ENCODE assay signal across 10 cellular contexts in genomic region chr12:571795-572531, GRCh38.
DNase-seq lines count a peak whose midpoint lies in the region; ATAC-seq and TF ChIP-seq lines count a peak whose summit lies in the region.
"Had no signal": no experiment of that assay in that cellular context is flagged by ENCODE, and none has a peak within 500 bp of the region (broad histone marks: within the 10 kb centered on the region; RNA-seq: fewer than 3 reads in every experiment).

No MANE protein-coding gene starts in this region.

- POLR2A ChIA-PET in IMR-90 (lab: Charles Lee; ENCODE audit: unreplicated experiment) = interaction anchor here (0.5 to 1.2 kb wide), 3 partner anchors 179 to 1609 kb away, joined by 3 to 4 read pairs (median 3); partner anchors contain the start of gene KDM5A

- H2BK15ac ChIP-seq in IMR-90 (ENCODE audit: low read depth, low read length) = peak overlapping the region; percentile 1; the same call in 1 of the 3 replicates

- no peak overlapping the region for H3K4me3 ChIP-seq in IMR-90 (ENCODE audit: insufficient read depth, low read depth, low read length)

- peak overlapping the region; percentile 66 for H2BK20ac ChIP-seq in IMR-90 (ENCODE audit: low read depth, low read length)

- 0 out of 2 replicates have a peak, but pooled peaks cover 2% of the 10 kb centered on the region for H3K9me3 ChIP-seq in IMR-90 (ENCODE audit: control insufficient read depth, insufficient read depth, low read length)

- peak; percentile 22 for DNase-seq in ACHN
- DNase-seq in IMR-90 = no peak
- no peak for DNase-seq in effector memory CD8-positive, alpha-beta T cell
- DNase-seq in NCI-H446 treated with DMSO at 0.1 percent for 48 hours (lab: John Stamatoyannopoulos, UW) = no peak
- DNase-seq in pons (ENCODE audit: low spot score) = no peak
- DNase-seq: activated naive CD4-positive, alpha-beta T cell; DND-41 had no signal

- H3K79me1 ChIP-seq in IMR-90 (ENCODE audit: low read depth in 1 of 2, low read length in 2 of 2) = peaks cover 0 to 17% of the 10 kb centered on the region in 2 experiments; a peak in 2 of 4 replicates

- no peaks in the 10 kb centered on the region for H3K9me3 Mint-ChIP-seq in effector memory CD8-positive, alpha-beta T cell
- H3K9me3 Mint-ChIP-seq in nephron = no peaks in the 10 kb centered on the region

- peaks cover 19% of the 10 kb centered on the region for H3K9me1 ChIP-seq in IMR-90 (ENCODE audit: insufficient read depth, low read length)

- no peak overlapping the region for H3K18ac ChIP-seq in IMR-90 (ENCODE audit: low read depth, low read length)

- peak overlapping the region; percentile 77 for H3K4ac ChIP-seq in IMR-90 (ENCODE audit: low read depth, low read length)

- ATAC-seq in IMR-90 (ENCODE audit: low read depth) (peak; percentile 2), GM18511 (IDR thresholded peaks at IDR 0.05; ENCODE audit: unreplicated experiment) (no peak), GM18907 (IDR thresholded peaks at IDR 0.05; ENCODE audit: unreplicated experiment) (no peak)
- no peak for ATAC-seq in effector memory CD8-positive, alpha-beta T cell (replicated peaks)

- H2BK5ac ChIP-seq in IMR-90 (ENCODE audit: low read depth, low read length, poor library complexity, severe bottlenecking) = peak overlapping the region; percentile 30

- peak overlapping the region; percentile 66 for H2BK120ac ChIP-seq in IMR-90 (ENCODE audit: low read depth, low read length)

- in situ Hi-C loops in ACHN (cut with HindIII; ENCODE audit: low pct_ligation_motif_present, low pct_unique_long_range_greater_than_20kb, low sequenced_read_pairs) (no loop called here), IMR-90 (cut with MboI; ENCODE audit: low sequenced_read_pairs) (loop anchor here (5.0 to 10.0 kb wide), 3 partner anchors 240 to 1013 kb away; no protein-coding TSS in a partner anchor)

- peak overlapping the region; percentile 86 for H2AK9ac ChIP-seq in IMR-90 (replicated peaks; ENCODE audit: low read depth, low read length, poor library complexity)

- H4K91ac ChIP-seq in IMR-90 (ENCODE audit: insufficient read depth, low read depth, low read length) = peak overlapping the region; percentile 47

- peak overlapping the region in 1 of 2 experiments; percentile 54; a peak in 2 of 4 replicates for H4K8ac ChIP-seq in IMR-90 (ENCODE audit: low read depth in 2 of 2, low read length in 2 of 2)

- no peak for TF ChIP-seq RAD21 in IMR-90 (IDR thresholded peaks at IDR 0.05; ENCODE audit: low read length)

- no peaks in the 10 kb centered on the region for H4K20me1 ChIP-seq in IMR-90 (ENCODE audit: insufficient read depth, low read length)

- H2AK5ac ChIP-seq in IMR-90 (ENCODE audit: low read depth, low read length) = peak overlapping the region; percentile 66

- no peaks in the 10 kb centered on the region for H3K36me3 Mint-ChIP-seq in effector memory CD8-positive, alpha-beta T cell (ENCODE audit: insufficient read depth)
- H3K36me3 Mint-ChIP-seq in nephron (ENCODE audit: low read depth) = no peaks in the 10 kb centered on the region

- intact Hi-C loops in IMR-90 (cut with micrococcal nuclease) = loop anchor here (5.0 to 10.0 kb wide), 3 partner anchors 283 to 520 kb away; no protein-coding TSS in a partner anchor

- no peak overlapping the region for H3K4me2 ChIP-seq in IMR-90 (ENCODE audit: low read depth, low read length)

- H3K4me1 ChIP-seq in IMR-90 (ENCODE audit: control insufficient read depth, insufficient read depth, low read length) = peaks cover 17% of the 10 kb centered on the region

- no TSS peak for BruUV-seq in IMR-90 (replicated peaks; lab: Mats Ljungman, UMichigan)

- H3K56ac ChIP-seq in IMR-90 (ENCODE audit: extremely low read depth, insufficient read depth, low read length) = no peak overlapping the region

- H3K27ac ChIP-seq in IMR-90 (ENCODE audit: insufficient read depth, low read length) = peak overlapping the region; percentile 48; the same call in 1 of the 2 replicates

- dilution Hi-C loops in IMR-90 (cut with HindIII; ENCODE audit: low sequenced_read_pairs, unreplicated experiment) = no loop called here

- no peaks in the 10 kb centered on the region for H3K36me3 ChIP-seq in IMR-90 (ENCODE audit: control insufficient read depth, insufficient read depth, low read length)

- CTCF ChIA-PET in IMR-90 (lab: Yijun Ruan, JAX) = interaction anchor here (0.6 to 2.7 kb wide), 4 partner anchors 34 to 521 kb away, joined by 3 to 19 read pairs (median 4); partner anchors contain the start of gene WNK1

- peak overlapping the region; percentile 71 for H2AFZ ChIP-seq in IMR-90 (replicated peaks; ENCODE audit: low read length, poor library complexity)

- H3K23ac ChIP-seq in IMR-90 (ENCODE audit: low read depth, low read length) = no peak overlapping the region

- 78% methylated on average over 8 of the region's 19 CpGs; no CpG with 5 or more reads in 1 of the 2 experiments for WGBS in IMR-90 (ENCODE audit: extremely low coverage in 2 of 2, insufficient read length in 1 of 2), 2 experiments

- 0 out of 2 replicates have a peak, but pooled peaks cover 1% of the 10 kb centered on the region for H3K27me3 ChIP-seq in IMR-90 (ENCODE audit: control insufficient read depth, insufficient read depth, low read length)

- peak overlapping the region; percentile 31; the same call in 1 of the 2 replicates for H4K5ac ChIP-seq in IMR-90 (ENCODE audit: low read depth, low read length)

- no peaks in the 10 kb centered on the region for H3K27me3 Mint-ChIP-seq in effector memory CD8-positive, alpha-beta T cell
- H3K27me3 Mint-ChIP-seq in nephron (ENCODE audit: low read depth) = no peaks in the 10 kb centered on the region

- TF ChIP-seq POLR2A in IMR-90 (IDR thresholded peaks at IDR 0.05; ENCODE audit: low read depth, low read length) = no peak

- peak overlapping the region in 1 of 2 donors; percentile 15 for H3K4me3 Mint-ChIP-seq in effector memory CD8-positive, alpha-beta T cell
- peak overlapping the region; percentile 81 to 86 (median 85) for H3K4me3 Mint-ChIP-seq in nephron

- H3K27ac Mint-ChIP-seq in effector memory CD8-positive, alpha-beta T cell = peak overlapping the region; percentile 26 to 60
- peak overlapping the region in 2 of 3 experiments; percentile 77 to 86 for H3K27ac Mint-ChIP-seq in nephron

- peaks cover 16 to 32% of the 10 kb centered on the region in 2 donors for H3K4me1 Mint-ChIP-seq in effector memory CD8-positive, alpha-beta T cell (ENCODE audit: low read depth in 2 of 2)
- peaks cover 41% of the 10 kb centered on the region for H3K4me1 Mint-ChIP-seq in nephron

- H3K14ac ChIP-seq in IMR-90 (replicated peaks; ENCODE audit: low read depth, low read length) = peak overlapping the region; percentile 49

- H3K9ac ChIP-seq in IMR-90 (ENCODE audit: low read depth, low read length) = no peak overlapping the region

- TF ChIP-seq CTCF in IMR-90 (conservative IDR thresholded peaks at IDR 0.05; ENCODE audit: low read depth, low read length) (no peak), nephron (IDR thresholded peaks at IDR 0.05; ENCODE audit: unreplicated experiment in 3 of 3) (no peak)

TF ChIP-seq in IMR-90, 13 proteins besides CTCF, POLR2A, EP300 and RAD21:
- no peak for TF ChIP-seq RFX5 (IDR thresholded peaks at IDR 0.05; ENCODE audit: low read depth, low read length)
- no peak for TF ChIP-seq FOS (IDR thresholded peaks at IDR 0.05; ENCODE audit: low read depth, low read length)
- TF ChIP-seq NFE2L2 (IDR thresholded peaks at IDR 0.05; ENCODE audit: low read depth, low read length) = no peak
- no peak for TF ChIP-seq MXI1 (IDR thresholded peaks at IDR 0.05; ENCODE audit: borderline replicate concordance, low read depth, low read length)
- TF ChIP-seq RCOR1 (IDR thresholded peaks at IDR 0.05; ENCODE audit: insufficient replicate concordance, low read length) = no peak
- TF ChIP-seq BHLHE40 (IDR thresholded peaks at IDR 0.05; ENCODE audit: low read depth, low read length) = no peak
- TF ChIP-seq SMC3 (IDR thresholded peaks at IDR 0.05; ENCODE audit: low read depth, low read length) = no peak
- TF ChIP-seq ELK1 (IDR thresholded peaks at IDR 0.05; ENCODE audit: borderline replicate concordance, low read depth, low read length) = no peak
- TF ChIP-seq CEBPB (IDR thresholded peaks at IDR 0.05; ENCODE audit: low read depth, low read length) = no peak
- TF ChIP-seq CHD1 (IDR thresholded peaks at IDR 0.05; ENCODE audit: low read depth, low read length) = no peak
- TF ChIP-seq MAFK (IDR thresholded peaks at IDR 0.05; ENCODE audit: low read depth, low read length) = no peak
- TF ChIP-seq MAZ (IDR thresholded peaks at IDR 0.05; ENCODE audit: borderline replicate concordance, low read depth, low read length) = no peak
- TF ChIP-seq USF2 (IDR thresholded peaks at IDR 0.05; ENCODE audit: low read depth, low read length) = no peak
